Comparison of ENCODE assay signal across 9 cellular contexts in the genomic region with DNA sequence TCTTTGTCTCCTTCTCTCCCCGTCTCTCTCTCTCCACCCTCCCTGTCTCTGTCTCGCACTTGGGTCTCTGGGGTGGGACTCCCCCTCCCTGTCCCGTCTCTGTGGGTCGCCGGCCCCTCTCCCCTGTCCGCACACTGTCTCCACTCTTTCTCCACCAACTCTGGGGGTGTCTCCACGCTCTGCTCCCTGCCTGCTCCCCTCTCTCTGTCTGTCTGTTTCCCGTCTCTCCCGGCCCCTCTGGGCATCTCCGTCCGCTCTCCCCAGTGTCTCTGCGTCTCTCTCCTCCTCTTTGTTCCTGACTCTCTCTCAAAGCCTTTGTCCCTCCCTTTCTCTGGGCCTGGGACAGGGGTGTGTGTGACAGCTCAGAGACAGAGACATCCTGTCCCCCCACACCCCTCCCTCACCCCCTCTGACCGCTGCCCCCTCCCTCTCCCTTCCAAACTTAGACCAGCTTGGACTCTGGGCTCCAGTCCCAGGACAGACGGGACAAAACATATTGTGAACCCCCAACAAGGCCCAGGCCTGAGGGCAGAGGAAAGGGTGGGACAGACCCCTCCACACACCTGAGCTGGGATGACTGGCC. TPM values are rescaled to one million over a fixed set of nuclear protein-coding genes. Genes with fewer than 3 reads are reported as not detected.
A peak's percentile ranks its signal among the peaks of the same experiment; 100 is the strongest.
DNase-seq lines count a peak whose midpoint lies in the region; ATAC-seq, FAIRE-seq and TF ChIP-seq lines count a peak whose summit lies in the region.
"Had no signal": no experiment of that assay in that cellular context is flagged by ENCODE, and none has a peak within 500 bp of the region (broad histone marks: within the 10 kb centered on the region; RNA-seq: fewer than 3 reads in every experiment).

No MANE protein-coding gene starts in this region.

- no peak overlapping the region for H2AK5ac ChIP-seq in H1 (ENCODE audit: low read depth, low read length)

- no peak overlapping the region for H3K14ac ChIP-seq in H1 (ENCODE audit: insufficient read length)

- H2BK120ac ChIP-seq in H1 (replicated peaks; ENCODE audit: low read depth, low read length), result no peak overlapping the region

- peak overlapping the region; percentile 86; the same call in 1 of the 2 replicates for H2BK12ac ChIP-seq in H1 (ENCODE audit: low read depth, low read length)

- H3K18ac ChIP-seq in H1 (ENCODE audit: extremely low read depth, low read length), result peak overlapping the region; percentile 60; the same call in 1 of the 2 replicates

- H3K9ac ChIP-seq in H1 (replicated peaks in 1 of 4; ENCODE audit: extremely low read depth in 1 of 4, low read depth in 3 of 4, low read length in 3 of 4), result 0 out of 7 replicates have a peak overlapping the region, but pooled peaks of 1 of the 4 experiments have one; percentile 22
- H3K9ac ChIP-seq: SK-N-SH had no signal

- H4K91ac ChIP-seq in H1 (replicated peaks; ENCODE audit: insufficient read length, low read length), result no peak overlapping the region

- ATAC-seq in gastrocnemius medialis (peak; percentile 49 to 54), HG02981 (IDR thresholded peaks at IDR 0.05; ENCODE audit: unreplicated experiment) (no peak), HG03108 (IDR thresholded peaks at IDR 0.05; ENCODE audit: unreplicated experiment) (no peak)

- DNase-seq in H1 (ENCODE audit: low read depth in 1 of 2, low spot score in 2 of 2), result no peak
- DNase-seq in gastrocnemius medialis, result peak; percentile 78 to 84
- DNase-seq: activated CD4-positive, CD25-positive, alpha-beta regulatory T cell treated with anti-CD3 and anti-CD28 coated beads, Interleukin-2, amount 50 U/mL, for 72 hours; lower lobe of right lung; SK-N-SH had no signal

- H2BK15ac ChIP-seq in H1 (ENCODE audit: low read length), result 0 out of 2 replicates have a peak overlapping the region, but pooled peaks have one; percentile 92

- no peak overlapping the region for H3K23ac ChIP-seq in H1 (ENCODE audit: insufficient read length)

- TF ChIP-seq POLR2A in H1 (IDR thresholded peaks at IDR 0.05; ENCODE audit: control extremely low read depth in 1 of 2, low read depth in 2 of 2, low read length in 2 of 2), result no peak
- TF ChIP-seq POLR2A in gastrocnemius medialis (IDR thresholded peaks at IDR 0.05), result peak; percentile 44 to 69

- peak overlapping the region; percentile 90; the same call in 1 of the 2 replicates for H2BK20ac ChIP-seq in H1 (ENCODE audit: low read length)

- 73% methylated on average over 12 of the region's 14 CpGs; no CpG with 5 or more reads in 1 of the 2 experiments for WGBS in H1 (ENCODE audit: extremely low coverage in 1 of 2, insufficient coverage in 1 of 2, insufficient read length in 1 of 2, insufficient replicate concordance in 2 of 2, low coverage in 1 of 2, low lambda C conversion rate in 2 of 2, missing lambda C conversion rate in 1 of 2), 2 experiments

- H3K4me2 ChIP-seq in H1 (ENCODE audit: insufficient read depth in 1 of 2, low read depth in 2 of 2, low read length in 2 of 2), result 0 out of 4 replicates have a peak overlapping the region, but pooled peaks of 1 of the 2 experiments have one; percentile 17

- no peak overlapping the region for H3K56ac ChIP-seq in H1 (replicated peaks; ENCODE audit: insufficient read length, low read depth, low read length)

- no peak for FAIRE-seq in H1 (lab: Jason Lieb, UNC)

- H3K4me3 ChIP-seq in H1 (ENCODE audit: extremely low read depth in 1 of 4, insufficient read depth in 2 of 4, low read depth in 3 of 4, low read length in 4 of 4) (no peak overlapping the region), gastrocnemius medialis (peak overlapping the region in 3 of 4 donors; percentile 4 to 17 (median 7))
- H3K4me3 ChIP-seq: lower lobe of right lung had no signal

- H3K23me2 ChIP-seq in H1 (ENCODE audit: low read depth, low read length), result peaks cover 19% of the 10 kb centered on the region; the same call in 1 of the 2 replicates

- no peaks in the 10 kb centered on the region for H3K79me1 ChIP-seq in H1 (ENCODE audit: low read depth, low read length)

- H4K5ac ChIP-seq in H1 (ENCODE audit: insufficient read length, low read depth, low read length), result no peak overlapping the region

- intact Hi-C loops in gastrocnemius medialis (cut with DNase I; ENCODE audit: low total_unique reads), result loop anchor here (2.0 kb wide), 1 partner anchor 59 kb away; a partner anchor contains a TSS

- in situ Hi-C loops in gastrocnemius medialis (cut with MboI; ENCODE audit: low sequenced_read_pairs in 4 of 4), result loop anchor here in 1 of 4 donors (5.0 kb wide), 1 partner anchor 51 kb away; a partner anchor contains a TSS

- H4K8ac ChIP-seq in H1 (ENCODE audit: extremely low read depth, insufficient read depth, low read length), result no peak overlapping the region

- POLR2A ChIA-PET in H1 (lab: Charles Lee; ENCODE audit: partially characterized antibody), result interaction anchor here (0.7 to 1.6 kb wide), 6 partner anchors 9 to 142 kb away, joined by 3 to 6 read pairs (median 4); a partner anchor contains a TSS

- H3K9me3 ChIP-seq in H1 (ENCODE audit: insufficient read depth in 2 of 2, low read depth in 1 of 2, low read length in 1 of 2), result no peaks in the 10 kb centered on the region
- H3K9me3 ChIP-seq in gastrocnemius medialis, result no peaks in the 10 kb centered on the region
- H3K9me3 ChIP-seq: lower lobe of right lung, SK-N-SH had no signal

- H3K36me3 ChIP-seq in H1 (ENCODE audit: control insufficient read depth in 2 of 4, insufficient read depth in 4 of 4, low read length in 3 of 4), result no peaks in the 10 kb centered on the region
- H3K36me3 ChIP-seq in gastrocnemius medialis, result no peaks in the 10 kb centered on the region
- H3K36me3 ChIP-seq: lower lobe of right lung had no signal

- H3K4me1 ChIP-seq in H1 (replicated peaks in 1 of 4; ENCODE audit: control insufficient read depth in 3 of 4, insufficient read depth in 4 of 4, low read length in 3 of 4), result peaks cover 0 to 19% (median 12%) of the 10 kb centered on the region in 4 experiments; a peak in 6 of 7 replicates
- H3K4me1 ChIP-seq in gastrocnemius medialis, result peaks cover 51 to 57% of the 10 kb centered on the region in 2 donors

- no peak overlapping the region for H3K4ac ChIP-seq in H1 (replicated peaks; ENCODE audit: insufficient read length, low read depth, low read length)

- H3K27ac ChIP-seq in H1 (ENCODE audit: low read depth, low read length) (no peak overlapping the region), gastrocnemius medialis (peak overlapping the region; percentile 90 to 98 (median 94))
- H3K27ac ChIP-seq: lower lobe of right lung had no signal

- no peak for TF ChIP-seq RAD21 in H1 (IDR thresholded peaks at IDR 0.05 in 1 of 2, conservative IDR thresholded peaks at IDR 0.05 in 1 of 2; ENCODE audit: low read depth in 2 of 2, low read length in 2 of 2)

- peak overlapping the region; percentile 44; the same call in 1 of the 2 replicates for H2BK5ac ChIP-seq in H1 (ENCODE audit: low read depth, low read length)

- H2AFZ ChIP-seq in H1 (ENCODE audit: low read length), result no peak overlapping the region

- H4K20me1 ChIP-seq in H1 (replicated peaks in 1 of 2; ENCODE audit: control insufficient read depth in 1 of 2, insufficient read depth in 2 of 2, low read length in 2 of 2), result peaks cover 0 to 2% of the 10 kb centered on the region in 2 experiments

- no peaks in the 10 kb centered on the region for H3K79me2 ChIP-seq in H1 (ENCODE audit: control insufficient read depth in 1 of 2, insufficient read depth in 2 of 2, low read length in 2 of 2)

- TF ChIP-seq EP300 in H1 (IDR thresholded peaks at IDR 0.05; ENCODE audit: borderline replicate concordance in 1 of 2, low read depth in 2 of 2, low read length in 2 of 2), result no peak

- CTCF ChIA-PET in H1 (lab: Charles Lee; ENCODE audit: partially characterized antibody), result interaction anchor here (0.8 to 1.4 kb wide), 4 partner anchors 42 to 60 kb away, joined by 3 to 4 read pairs (median 4); a partner anchor contains a TSS

- H3K27me3 ChIP-seq in H1 (replicated peaks in 1 of 4; ENCODE audit: control insufficient read depth in 3 of 4, extremely low read depth in 1 of 4, insufficient read depth in 3 of 4, low read length in 3 of 4), result no peaks in the 10 kb centered on the region; a peak in 3 of 7 replicates
- H3K27me3 ChIP-seq in gastrocnemius medialis, result no peaks in the 10 kb centered on the region

- TF ChIP-seq CTCF in H1 (IDR thresholded peaks at IDR 0.05; ENCODE audit: control extremely low read depth in 1 of 3, insufficient read depth in 1 of 3, low read depth in 1 of 3, low read length in 3 of 3), result no peak
- no peak for TF ChIP-seq CTCF in gastrocnemius medialis (IDR thresholded peaks at IDR 0.05 in 4 of 5, conservative IDR thresholded peaks at IDR 0.05 in 1 of 5)

RNA-seq across cellular contexts. Expression of a gene that starts 0.7 kb away (rescaled TPM):
- total RNA-seq in H1 (2021; fragmentation: NEBNext Ultra II Directional; extraction: Animal tissue kit (Norgen Biotek cat#: 25700)), result 0.76 and 0.94 TPM in 2 replicates
- 1.5 and 2.8 TPM in 2 replicates for polyA plus RNA-seq in H1 (2011; rRNA removed)
- 1.5 TPM for polyA plus RNA-seq in H1 (2011; cell fraction: cytosol; rRNA removed)
- 2.7 TPM for polyA plus RNA-seq in H1 (2011; cell fraction: nucleus; rRNA removed)
- polyA plus RNA-seq in H1 (2012, experiment 1 of 2), result 0.65 to 1.9 TPM (median 1.5 TPM) in 4 replicates
- 1.1 TPM for polyA plus RNA-seq in H1 (2012, experiment 2 of 2)
- 0.53 TPM for polyA plus RNA-seq in H1 (2013, experiment 1 of 2)
- 0.48 TPM for polyA plus RNA-seq in H1 (2013, experiment 2 of 2)
- polyA minus RNA-seq in H1 (2011; rRNA and poly(A)+ RNA removed), result 0.28 and 0.37 TPM in 2 replicates
- polyA minus RNA-seq in H1 (2011; cell fraction: cytosol; rRNA and poly(A)+ RNA removed), result 1.5 TPM
- 0.70 TPM for polyA minus RNA-seq in H1 (2011; cell fraction: nucleus; rRNA and poly(A)+ RNA removed)
- 10 to 100 TPM in 1 of 4 donors, 1 to 10 TPM in 3; 3.1 to 24.1 (median 6.8) TPM for total RNA-seq in gastrocnemius medialis
- total RNA-seq: renal cortical epithelial cell had no signal

RNA-seq across cellular contexts. Expression of a gene that starts 9.1 kb away (rescaled TPM):
- total RNA-seq in H1 (2021; fragmentation: NEBNext Ultra II Directional; extraction: Animal tissue kit (Norgen Biotek cat#: 25700)), result 3.9 and 4.1 TPM in 2 replicates
- 3.2 and 7.4 TPM in 2 replicates for polyA plus RNA-seq in H1 (2011; rRNA removed)
- 3.3 TPM for polyA plus RNA-seq in H1 (2011; cell fraction: cytosol; rRNA removed)
- polyA plus RNA-seq in H1 (2011; cell fraction: nucleus; rRNA removed), result 8.7 TPM
- polyA plus RNA-seq in H1 (2012, experiment 1 of 2), result 2.8 to 5.5 TPM (median 4.5 TPM) in 4 replicates
- polyA plus RNA-seq in H1 (2012, experiment 2 of 2), result 3.3 TPM
- 2.0 TPM for polyA plus RNA-seq in H1 (2013, experiment 1 of 2)
- polyA plus RNA-seq in H1 (2013, experiment 2 of 2), result 2.1 TPM
- polyA minus RNA-seq in H1 (2011; rRNA and poly(A)+ RNA removed), result 1.1 and 1.3 TPM in 2 replicates
- polyA minus RNA-seq in H1 (2011; cell fraction: cytosol; rRNA and poly(A)+ RNA removed), result 7.4 TPM
- polyA minus RNA-seq in H1 (2011; cell fraction: nucleus; rRNA and poly(A)+ RNA removed), result 4.0 TPM
- total RNA-seq in gastrocnemius medialis, result 1 to 10 TPM in 3 of 4 donors, not detected in 1; 1.5 to 3.0 (median 1.6) TPM
- total RNA-seq: fibroblast of villous mesenchyme, lower lobe of right lung, renal cortical epithelial cell had no signal

RNA-seq across cellular contexts. Expression of a gene that starts 34.6 kb away (rescaled TPM):
- 18.9 and 19.0 TPM in 2 replicates for total RNA-seq in H1 (2021; fragmentation: NEBNext Ultra II Directional; extraction: Animal tissue kit (Norgen Biotek cat#: 25700))
- polyA plus RNA-seq in H1 (2011; rRNA removed), result 10.0 and 16.4 TPM in 2 replicates
- 10.7 TPM for polyA plus RNA-seq in H1 (2011; cell fraction: cytosol; rRNA removed)
- polyA plus RNA-seq in H1 (2011; cell fraction: nucleus; rRNA removed), result 17.3 TPM
- 9.1 to 16.9 TPM (median 15.6 TPM) in 4 replicates for polyA plus RNA-seq in H1 (2012, experiment 1 of 2)
- polyA plus RNA-seq in H1 (2012, experiment 2 of 2), result 7.5 TPM
- 22.8 TPM for polyA plus RNA-seq in H1 (2013, experiment 1 of 2)
- 19.2 TPM for polyA plus RNA-seq in H1 (2013, experiment 2 of 2)
- polyA minus RNA-seq in H1 (2011; rRNA and poly(A)+ RNA removed), result 2.1 and 4.3 TPM in 2 replicates
- 9.6 TPM for polyA minus RNA-seq in H1 (2011; cell fraction: cytosol; rRNA and poly(A)+ RNA removed)
- polyA minus RNA-seq in H1 (2011; cell fraction: nucleus; rRNA and poly(A)+ RNA removed), result 14.9 TPM
- total RNA-seq in gastrocnemius medialis, result 10 to 100 TPM; 15.0 to 19.3 (median 16.8) TPM

RNA-seq across cellular contexts. Expression of a gene that starts 53.3 kb away (rescaled TPM):
- total RNA-seq in H1 (2021; fragmentation: NEBNext Ultra II Directional; extraction: Animal tissue kit (Norgen Biotek cat#: 25700)), result 17.6 and 18.5 TPM in 2 replicates
- 9.1 and 13.0 TPM in 2 replicates for polyA plus RNA-seq in H1 (2011; rRNA removed)
- 9.1 TPM for polyA plus RNA-seq in H1 (2011; cell fraction: cytosol; rRNA removed)
- 14.5 TPM for polyA plus RNA-seq in H1 (2011; cell fraction: nucleus; rRNA removed)
- 12.0 to 16.3 TPM (median 15.0 TPM) in 4 replicates for polyA plus RNA-seq in H1 (2012, experiment 1 of 2)
- 12.9 TPM for polyA plus RNA-seq in H1 (2012, experiment 2 of 2)
- polyA plus RNA-seq in H1 (2013, experiment 1 of 2), result 11.5 TPM
- 11.4 TPM for polyA plus RNA-seq in H1 (2013, experiment 2 of 2)
- polyA minus RNA-seq in H1 (2011; rRNA and poly(A)+ RNA removed), result 4.7 and 6.3 TPM in 2 replicates
- polyA minus RNA-seq in H1 (2011; cell fraction: cytosol; rRNA and poly(A)+ RNA removed), result 7.6 TPM
- polyA minus RNA-seq in H1 (2011; cell fraction: nucleus; rRNA and poly(A)+ RNA removed), result 6.5 TPM
- 10 to 100 TPM in 1 of 4 donors, 1 to 10 TPM in 3; 6.8 to 11.2 (median 7.4) TPM for total RNA-seq in gastrocnemius medialis

RNA-seq across cellular contexts. Expression of a gene that starts 54.1 kb away (rescaled TPM):
- 4.7 and 5.4 TPM in 2 replicates for total RNA-seq in H1 (2021; fragmentation: NEBNext Ultra II Directional; extraction: Animal tissue kit (Norgen Biotek cat#: 25700))
- polyA plus RNA-seq in H1 (2011; rRNA removed), result 4.4 and 7.0 TPM in 2 replicates
- 3.9 TPM for polyA plus RNA-seq in H1 (2011; cell fraction: cytosol; rRNA removed)
- polyA plus RNA-seq in H1 (2011; cell fraction: nucleus; rRNA removed), result 7.3 TPM
- 1.3 to 4.2 TPM (median 3.6 TPM) in 4 replicates for polyA plus RNA-seq in H1 (2012, experiment 1 of 2)
- polyA plus RNA-seq in H1 (2012, experiment 2 of 2), result 2.7 TPM
- 2.8 TPM for polyA plus RNA-seq in H1 (2013, experiment 1 of 2)
- polyA plus RNA-seq in H1 (2013, experiment 2 of 2), result 3.4 TPM
- 0.73 and 0.79 TPM in 2 replicates for polyA minus RNA-seq in H1 (2011; rRNA and poly(A)+ RNA removed)
- 4.3 TPM for polyA minus RNA-seq in H1 (2011; cell fraction: cytosol; rRNA and poly(A)+ RNA removed)
- polyA minus RNA-seq in H1 (2011; cell fraction: nucleus; rRNA and poly(A)+ RNA removed), result 6.0 TPM
- 10 to 100 TPM; 35.6 to 61.7 (median 47.0) TPM for total RNA-seq in gastrocnemius medialis

Comparison
In these comparisons a context has a peak if more than half of its experiments do, and no peak if none do; other contexts are left out.
1. DNase-seq: peak in gastrocnemius medialis (2 of 2); none in H1 (0 of 2).
2. H3K4me3 ChIP-seq: peak in gastrocnemius medialis (3 of 4); none in H1 (0 of 4).
3. POLR2A ChIP-seq: peak in gastrocnemius medialis (2 of 2); none in H1 (0 of 2).
4. ATAC-seq: peak in gastrocnemius medialis (2 of 2); none in HG02981 (single experiment) and HG03108 (single experiment).